Comparison of ENCODE assay signal across 19 cellular contexts in genomic region chr4:114286275-114286674, GRCh38.
"Had no signal": no experiment of that assay in that cellular context is flagged by ENCODE, and none has a peak within 500 bp of the region (broad histone marks: within the 10 kb centered on the region; RNA-seq: fewer than 3 reads in every experiment).

No MANE protein-coding gene starts in this region.

- H3K27ac ChIP-seq: colonic mucosa, esophagus muscularis mucosa, gastroesophageal sphincter, heart right ventricle, left lung, neutrophil had no signal

- FAIRE-seq: islet of Langerhans had no signal

- H3K4me3 Mint-ChIP-seq: activated CD4-positive, alpha-beta T cell treated with anti-CD3 and anti-CD28 coated beads, Interleukin-2, amount 10 ng/mL, durations not matched to agents 7 days and 5 days; activated naive CD4-positive, alpha-beta T cell treated with anti-CD3 and anti-CD28 coated beads for 36 hours; activated naive CD8-positive, alpha-beta T cell treated with anti-CD3 and anti-CD28 coated beads, Interleukin-2, amount 50 U/mL, for 24 hours; naive thymus-derived CD4-positive, alpha-beta T cell; stimulated activated memory B cell treated with anti-CD40 and anti-IgM and Interleukin-4, amounts not matched to agents 10 μg/mL and 1 μg/mL and 100 μg/mL, for 72 hours had no signal

- H3K27ac Mint-ChIP-seq: activated CD4-positive, alpha-beta T cell treated with anti-CD3 and anti-CD28 coated beads, Interleukin-2, amount 10 ng/mL, durations not matched to agents 7 days and 5 days; activated naive CD4-positive, alpha-beta T cell treated with anti-CD3 and anti-CD28 coated beads for 36 hours; activated naive CD8-positive, alpha-beta T cell treated with anti-CD3 and anti-CD28 coated beads, Interleukin-2, amount 50 U/mL, for 24 hours; naive thymus-derived CD4-positive, alpha-beta T cell; stimulated activated memory B cell treated with anti-CD40 and anti-IgM and Interleukin-4, amounts not matched to agents 10 μg/mL and 1 μg/mL and 100 μg/mL, for 72 hours had no signal

- H3K36me3 ChIP-seq: colonic mucosa, esophagus muscularis mucosa, gastroesophageal sphincter, heart right ventricle, left lung, neutrophil had no signal

- H3K4me3 ChIP-seq: colonic mucosa, esophagus muscularis mucosa, gastroesophageal sphincter, heart right ventricle, left lung had no signal

- H3K4me1 ChIP-seq: colonic mucosa, gastroesophageal sphincter, heart right ventricle, left lung had no signal

- DNase-seq: activated CD4-positive, alpha-beta T cell treated with anti-CD3 and anti-CD28 coated beads, Interleukin-2, amount 10 ng/mL, durations not matched to agents 7 days and 5 days; activated CD4-positive, CD25-positive, alpha-beta regulatory T cell; activated naive CD4-positive, alpha-beta T cell treated with anti-CD3 and anti-CD28 coated beads for 36 hours; activated naive CD8-positive, alpha-beta T cell treated with anti-CD3 and anti-CD28 coated beads, Interleukin-2, amount 50 U/mL, for 24 hours; activated T-cell treated with anti-CD3 and anti-CD28 coated beads for 4 hours; central memory CD4-positive, alpha-beta T cell; colonic mucosa; heart right ventricle; left lung; naive thymus-derived CD4-positive, alpha-beta T cell; posterior cingulate gyrus; retina; stimulated activated CD4-positive, alpha-beta T cell treated with anti-CD3 and anti-CD28 coated beads, Interleukin-2, amount 100 ng/mL, for 48 hours; SW 1271 had no signal

- H3K4me1 Mint-ChIP-seq: activated CD4-positive, alpha-beta T cell treated with anti-CD3 and anti-CD28 coated beads, Interleukin-2, amount 10 ng/mL, durations not matched to agents 7 days and 5 days; activated naive CD8-positive, alpha-beta T cell treated with anti-CD3 and anti-CD28 coated beads, Interleukin-2, amount 50 U/mL, for 24 hours; naive thymus-derived CD4-positive, alpha-beta T cell had no signal

- H3K9me3 Mint-ChIP-seq: activated CD4-positive, alpha-beta T cell treated with anti-CD3 and anti-CD28 coated beads, Interleukin-2, amount 10 ng/mL, durations not matched to agents 7 days and 5 days; activated naive CD8-positive, alpha-beta T cell treated with anti-CD3 and anti-CD28 coated beads, Interleukin-2, amount 50 U/mL, for 24 hours had no signal

- ATAC-seq: activated naive CD8-positive, alpha-beta T cell treated with anti-CD3 and anti-CD28 coated beads, Interleukin-2, amount 50 U/mL, for 24 hours; gastroesophageal sphincter; heart right ventricle; left lung; naive thymus-derived CD4-positive, alpha-beta T cell; stimulated activated memory B cell treated with anti-CD40 and anti-IgM and Interleukin-4, amounts not matched to agents 10 μg/mL and 1 μg/mL and 100 μg/mL, for 72 hours had no signal

- H3K27me3 ChIP-seq: colonic mucosa, esophagus muscularis mucosa, gastroesophageal sphincter, heart right ventricle, left lung, neutrophil had no signal

- H3K9me3 ChIP-seq: colonic mucosa, gastroesophageal sphincter, left lung, neutrophil had no signal

- H3K27me3 Mint-ChIP-seq: activated CD4-positive, alpha-beta T cell treated with anti-CD3 and anti-CD28 coated beads, Interleukin-2, amount 10 ng/mL, durations not matched to agents 7 days and 5 days; stimulated activated memory B cell treated with anti-CD40 and anti-IgM and Interleukin-4, amounts not matched to agents 10 μg/mL and 1 μg/mL and 100 μg/mL, for 72 hours had no signal
